ENCODE assay signal across 10 cellular contexts in genomic region chr17:9432121-9432866, GRCh38.
A peak's percentile ranks its signal among the peaks of the same experiment; 100 is the strongest.
DNase-seq lines count a peak whose midpoint lies in the region; ATAC-seq and TF ChIP-seq lines count a peak whose summit lies in the region.
"Had no signal": no experiment of that assay in that cellular context is flagged by ENCODE, and none has a peak within 500 bp of the region (broad histone marks: within the 10 kb centered on the region; RNA-seq: fewer than 3 reads in every experiment).

No MANE protein-coding gene starts in this region.

- no peaks in the 10 kb centered on the region for H3K27me3 ChIP-seq in PC-3 (ENCODE audit: low read length)

- H3K4me2 ChIP-seq in PC-3 (ENCODE audit: low read length), result no peak overlapping the region

- no peak overlapping the region for H2AFZ ChIP-seq in PC-3 (ENCODE audit: low read length)

- no peaks in the 10 kb centered on the region for H3K9me3 ChIP-seq in PC-3 (ENCODE audit: low read length)
- H3K9me3 ChIP-seq: HAP-1 had no signal

- H3K36me3 ChIP-seq in PC-3 (ENCODE audit: low read depth, low read length), result no peaks in the 10 kb centered on the region
- H3K36me3 ChIP-seq: HAP-1 had no signal

- H4K20me1 ChIP-seq in PC-3 (ENCODE audit: low read length), result no peaks in the 10 kb centered on the region

- no peak overlapping the region; the same call in 1 of the 2 replicates for H3K4me3 ChIP-seq in AG10803 (ENCODE audit: low read length)
- H3K4me3 ChIP-seq in LNCaP clone FGC (ENCODE audit: low read depth, low read length), result no peak overlapping the region
- H3K4me3 ChIP-seq in PC-3 (ENCODE audit: low read length), result no peak overlapping the region
- H3K4me3 ChIP-seq: HAP-1 had no signal

- CTCF ChIA-PET in PC-3 (lab: Charles Lee), result no interaction called here

- DNase-seq in AG10803 (ENCODE audit: low read depth) (peak; percentile 71), LNCaP clone FGC (ENCODE audit: low read depth) (peak; percentile 30), left kidney (ENCODE audit: low read depth, low spot score) (peak; percentile 45), PC-3 (no peak), iPS-NIHi7 (ENCODE audit: extremely low spot score) (no peak)
- no peak for DNase-seq in activated CD8-positive, alpha-beta memory T cell treated with anti-CD3 and anti-CD28 coated beads for 24 hours
- DNase-seq: NCI-H2107 had no signal

- no peaks in the 10 kb centered on the region for H3K79me2 ChIP-seq in PC-3 (ENCODE audit: low read length)

- ATAC-seq in GM19463 (IDR thresholded peaks at IDR 0.05; ENCODE audit: unreplicated experiment), result peak; percentile 60
- no peak for ATAC-seq in PC-3
- no peak for ATAC-seq in GM18873 (IDR thresholded peaks at IDR 0.05; ENCODE audit: low FRiP score, unreplicated experiment)

- no peak overlapping the region for H3K9ac ChIP-seq in PC-3 (ENCODE audit: low read length)

- no TSS peak for BruUV-seq in PC-3 (replicated peaks; lab: Mats Ljungman, UMichigan)

- no peak overlapping the region for H3K27ac ChIP-seq in PC-3 (ENCODE audit: low read length)

- no peaks in the 10 kb centered on the region for H3F3A ChIP-seq in PC-3 (ENCODE audit: low read length, unreplicated experiment)

- no peaks in the 10 kb centered on the region for H3K9me2 ChIP-seq in PC-3 (replicated peaks; ENCODE audit: low read length)

- no peaks in the 10 kb centered on the region for H3K4me1 ChIP-seq in PC-3 (ENCODE audit: insufficient read depth, low read length)

- POLR2A ChIA-PET in PC-3 (lab: Charles Lee; ENCODE audit: unreplicated experiment), result no interaction called here

- no peak for TF ChIP-seq CTCF in AG10803 (conservative IDR thresholded peaks at IDR 0.05; ENCODE audit: low read length)
- TF ChIP-seq CTCF in LNCaP clone FGC (IDR thresholded peaks at IDR 0.05; ENCODE audit: control insufficient read depth, extremely low read depth, insufficient read depth), result no peak
- TF ChIP-seq CTCF in PC-3 (conservative IDR thresholded peaks at IDR 0.05; ENCODE audit: low read depth, low read length), result no peak

- intact Hi-C loops in PC-3 (cut with micrococcal nuclease), result no loop called here

Comparison
In these comparisons a context has a peak if more than half of its experiments do, and no peak if none do; other contexts are left out.
1. DNase-seq: peak in AG10803 (single experiment), LNCaP clone FGC (single experiment) and left kidney (single experiment); none in PC-3 (single experiment), iPS-NIHi7 (single experiment) and activated CD8-positive, alpha-beta memory T cell treated with anti-CD3 and anti-CD28 coated beads for 24 hours (single experiment).